Comparison of ENCODE assay signal across 8 cellular contexts in genomic region chr2:127408004-127408806, GRCh38. TPM values are rescaled to one million over a fixed set of nuclear protein-coding genes. Genes with fewer than 3 reads are reported as not detected.
A peak's percentile ranks its signal among the peaks of the same experiment; 100 is the strongest.
DNase-seq lines count a peak whose midpoint lies in the region; ATAC-seq and TF ChIP-seq lines count a peak whose summit lies in the region.

No MANE protein-coding gene starts in this region.

- H3K27ac Mint-ChIP-seq in dendritic cell treated with granulocyte-macrophage colony-stimulating factor and Interleukin-4, amounts not matched to agents 40 ng/mL and 50 ng/mL, for 4 days: peak overlapping the region; percentile 88

- peaks cover 5 to 35% (median 15%) of the 10 kb centered on the region in 4 donors for H3K4me1 ChIP-seq in liver (ENCODE audit: control insufficient read depth in 4 of 4, insufficient read depth in 4 of 4, low read length in 3 of 4)

- ATAC-seq in GM18861 (IDR thresholded peaks at IDR 0.05; ENCODE audit: unreplicated experiment) (peak; percentile 62), HG03196 (IDR thresholded peaks at IDR 0.05; ENCODE audit: unreplicated experiment) (peak; percentile 84)

- WGBS in liver: 3% methylated on average over 75 of the region's 75 CpGs

- H3K36me3 ChIP-seq in liver (ENCODE audit: control insufficient read depth in 4 of 4, insufficient read depth in 3 of 4, low read depth in 1 of 4, low read length in 3 of 4): no peaks in the 10 kb centered on the region

- TF ChIP-seq CTCF in liver (IDR thresholded peaks at IDR 0.05; ENCODE audit: low read depth, low read length, missing input control): peak; percentile 6

- peak; percentile 93 for DNase-seq in 8988T
- DNase-seq in NCI-H510A treated with DMSO at 0.1 percent for 48 hours (lab: John Stamatoyannopoulos, UW): peak; percentile 80
- DNase-seq in activated CD4-positive, alpha-beta T cell treated with anti-CD3 and anti-CD28 coated beads, Interleukin-2, amount 50 U/mL, for 4 hours: peak; percentile 88 to 92
- peak; percentile 91 for DNase-seq in stimulated activated CD4-positive, alpha-beta T cell treated with anti-CD3 and anti-CD28 coated beads, Interleukin-2, amount 100 ng/mL, for 4 hours (ENCODE audit: low read depth)

- peak overlapping the region; percentile 68 for H3K4me3 Mint-ChIP-seq in dendritic cell treated with granulocyte-macrophage colony-stimulating factor and Interleukin-4, amounts not matched to agents 40 ng/mL and 50 ng/mL, for 4 days

- no peaks in the 10 kb centered on the region for H3K27me3 Mint-ChIP-seq in dendritic cell treated with granulocyte-macrophage colony-stimulating factor and Interleukin-4, amounts not matched to agents 40 ng/mL and 50 ng/mL, for 4 days

- no peak for TF ChIP-seq RAD21 in liver (IDR thresholded peaks at IDR 0.05)

- peak overlapping the region in 1 of 2 donors; percentile 53 for H3K9ac ChIP-seq in liver (ENCODE audit: low read depth in 1 of 2, low read length in 2 of 2)

- H3K9me3 Mint-ChIP-seq in dendritic cell treated with granulocyte-macrophage colony-stimulating factor and Interleukin-4, amounts not matched to agents 40 ng/mL and 50 ng/mL, for 4 days: no peaks in the 10 kb centered on the region

- H3K4me3 ChIP-seq in liver (ENCODE audit: low read depth in 1 of 3, low read length in 3 of 3): peak overlapping the region in 2 of 3 donors; percentile 35 to 67

- H3K27ac ChIP-seq in liver (ENCODE audit: low read depth in 1 of 2, low read length in 2 of 2): peak overlapping the region; percentile 94 to 95

- no peaks in the 10 kb centered on the region for H3K36me3 Mint-ChIP-seq in dendritic cell treated with granulocyte-macrophage colony-stimulating factor and Interleukin-4, amounts not matched to agents 40 ng/mL and 50 ng/mL, for 4 days (ENCODE audit: low read depth)

- H3K9me3 ChIP-seq in liver (ENCODE audit: control insufficient read depth in 4 of 4, low read length in 3 of 4): no peaks in the 10 kb centered on the region

- peaks cover 74% of the 10 kb centered on the region for H3K4me1 Mint-ChIP-seq in dendritic cell treated with granulocyte-macrophage colony-stimulating factor and Interleukin-4, amounts not matched to agents 40 ng/mL and 50 ng/mL, for 4 days (ENCODE audit: low read depth)

- intact Hi-C loops in dendritic cell treated with granulocyte-macrophage colony-stimulating factor and Interleukin-4, amounts not matched to agents 40 ng/mL and 50 ng/mL, for 4 days (cut with micrococcal nuclease): no loop called here

- H3K27me3 ChIP-seq in liver (ENCODE audit: control insufficient read depth in 4 of 4, insufficient read depth in 4 of 4, low read length in 3 of 4): no peaks in the 10 kb centered on the region

TF ChIP-seq in liver, 16 proteins besides CTCF, POLR2A, EP300 and RAD21:
- peak in 1 of 2 donors; percentile 7 for TF ChIP-seq RXRA (IDR thresholded peaks at IDR 0.05)
- TF ChIP-seq JUND (IDR thresholded peaks at IDR 0.05): peak in 1 of 2 donors; percentile 54
- TF ChIP-seq HNF4G (IDR thresholded peaks at IDR 0.05): no peak
- no peak for TF ChIP-seq ATF3 (IDR thresholded peaks at IDR 0.05)
- TF ChIP-seq FOXA2 (IDR thresholded peaks at IDR 0.05): no peak
TF ChIP-seq in liver: peak in this region for 2.

RNA-seq across cellular contexts. Expression of gene PROC, which starts 10.0 kb away (rescaled TPM):
- total RNA-seq in liver: 100 to 1,000 TPM; 150 to 376 TPM
- 100 to 1,000 TPM; 305 to 407 TPM for polyA plus RNA-seq in liver

RNA-seq across cellular contexts. Expression of gene MAP3K2, which starts 20.4 kb away (rescaled TPM):
- 10 to 100 TPM; 22.0 to 46.2 TPM for total RNA-seq in liver
- polyA plus RNA-seq in liver: 10 to 100 TPM in 1 of 2 donors, 1 to 10 TPM in 1; 5.9 to 12.1 TPM

Comparison
In these comparisons a context has a peak if more than half of its experiments do, and no peak if none do; other contexts are left out.
1. Peak in every context shown above with its lines: DNase-seq, ATAC-seq, H3K4me3 ChIP-seq and H3K27ac ChIP-seq.